1 cellular context compared by ENCODE assay signal in genomic region chr19:50376166-50377050, GRCh38.
TF ChIP-seq lines count a peak whose summit lies in the region.

Gene NR1H2 (plus strand): TSS chr19:50376457. CDS start chr19:50377606, 1,149 bp downstream.

TF ChIP-seq in HepG2, 621 proteins besides CTCF, POLR2A, EP300 and RAD21 (continued from another document):
- TF ChIP-seq ZNF253 (CRISPR knock-in tag; IDR thresholded peaks at IDR 0.05; ENCODE audit: borderline replicate concordance) (no peak), ZNF709 (CRISPR knock-in tag; IDR thresholded peaks at IDR 0.05) (peak; percentile 46; the same call in 1 of the 2 replicates), STAT6 (CRISPR knock-in tag; IDR thresholded peaks at IDR 0.05; ENCODE audit: borderline replicate concordance) (peak; percentile 80), JUN (CRISPR knock-in tag; IDR thresholded peaks at IDR 0.05) (no peak), ATF1 (CRISPR knock-in tag; IDR thresholded peaks at IDR 0.05) (peak; percentile 94), CENPBD1 (CRISPR knock-in tag; IDR thresholded peaks at IDR 0.05; ENCODE audit: borderline replicate concordance, low read depth) (no peak), TIGD3 (CRISPR knock-in tag; IDR thresholded peaks at IDR 0.05; ENCODE audit: borderline replicate concordance) (no peak), ZNF33B (CRISPR knock-in tag; IDR thresholded peaks at IDR 0.05) (0 out of 2 replicates have a peak, but pooled peaks have one; percentile 67), MAZ (IDR thresholded peaks at IDR 0.05; ENCODE audit: borderline replicate concordance, low read depth, low read length) (peak; percentile 27; the same call in 1 of the 2 replicates), MAZ (CRISPR knock-in tag; IDR thresholded peaks at IDR 0.05; ENCODE audit: low read depth) (peak; percentile 40; the same call in 1 of the 2 replicates), NR2F1 (CRISPR knock-in tag; IDR thresholded peaks at IDR 0.05) (no peak), NFATC3 (CRISPR knock-in tag; IDR thresholded peaks at IDR 0.05) (peak; percentile 62; the same call in 1 of the 2 replicates), LRRFIP1 (CRISPR knock-in tag; conservative IDR thresholded peaks at IDR 0.05) (no peak), MLXIP (CRISPR knock-in tag; IDR thresholded peaks at IDR 0.05; ENCODE audit: borderline replicate concordance) (no peak), PPARG (CRISPR knock-in tag; conservative IDR thresholded peaks at IDR 0.05) (peak; percentile 46; the same call in 1 of the 2 replicates), ZSCAN31 (CRISPR knock-in tag; IDR thresholded peaks at IDR 0.05; ENCODE audit: low read depth) (peak; percentile 62), WIZ (CRISPR knock-in tag; IDR thresholded peaks at IDR 0.05) (0 out of 2 replicates have a peak, but pooled peaks have one; percentile 75), ARHGAP35 (CRISPR knock-in tag; IDR thresholded peaks at IDR 0.05; ENCODE audit: borderline replicate concordance) (no peak), ZSCAN9 (CRISPR knock-in tag; IDR thresholded peaks at IDR 0.05; ENCODE audit: borderline replicate concordance) (peak; percentile 70; the same call in 1 of the 2 replicates)
